10 cellular contexts compared by ENCODE assay signal in genomic region chr11:35180311-35181233, GRCh38. TPM values are rescaled to one million over a fixed set of nuclear protein-coding genes. Genes with fewer than 3 reads are reported as not detected.
DNase-seq lines count a peak whose midpoint lies in the region; TF ChIP-seq lines count a peak whose summit lies in the region.
"Had no signal": no experiment of that assay in that cellular context is flagged by ENCODE, and none has a peak within 500 bp of the region (broad histone marks: within the 10 kb centered on the region; RNA-seq: fewer than 3 reads in every experiment).

No MANE protein-coding gene starts in this region.

- H3K36me3 Mint-ChIP-seq in activated CD4-positive, alpha-beta T cell treated with anti-CD3 and anti-CD28 coated beads, Interleukin-2, amount 10 ng/mL, durations not matched to agents 24 days and 14 days (ENCODE audit: low read depth) = peaks cover 81% of the 10 kb centered on the region

- peak; percentile 54 for DNase-seq in activated CD4-positive, alpha-beta T cell treated with anti-CD3 and anti-CD28 coated beads, Interleukin-2, amount 10 ng/mL, durations not matched to agents 24 days and 14 days
- DNase-seq in activated CD4-positive, alpha-beta T cell treated with anti-CD3 and anti-CD28 coated beads, Interleukin-2, amount 50 U/mL, for 1 hour = no peak
- DNase-seq in SJSA1 (ENCODE audit: low read depth in 1 of 2, low spot score in 2 of 2) (peak; percentile 60 to 87), fibroblast of mammary gland (ENCODE audit: low read depth) (peak; percentile 53), DMS79 treated with DMSO at 0.1 percent for 48 hours (lab: John Stamatoyannopoulos, UW) (no peak), occipital lobe (lab: John Stamatoyannopoulos, UW) (no peak), RWPE1 (ENCODE audit: low spot score) (no peak)
- DNase-seq: ACHN; NK-92 treated with Interleukin-12 subunit alpha and Interleukin-12 subunit beta, amount 100 ng/mL, for 24 hours had no signal

- no peak overlapping the region for H3K27ac Mint-ChIP-seq in activated CD4-positive, alpha-beta T cell treated with anti-CD3 and anti-CD28 coated beads, Interleukin-2, amount 10 ng/mL, durations not matched to agents 24 days and 14 days

- H3K4me1 ChIP-seq in SJSA1 (replicated peaks) (peaks cover 56% of the 10 kb centered on the region), stomach smooth muscle (ENCODE audit: control insufficient read depth, insufficient read depth, low read length) (peaks cover 18% of the 10 kb centered on the region)

- no peak overlapping the region for H3K4me3 ChIP-seq in SJSA1
- no peak overlapping the region for H3K4me3 ChIP-seq in fibroblast of mammary gland (ENCODE audit: control insufficient read depth, low read depth, low read length)
- no peak overlapping the region for H3K4me3 ChIP-seq in stomach smooth muscle (ENCODE audit: low read length in 2 of 2)

- no peak for TF ChIP-seq CTCF in fibroblast of mammary gland (conservative IDR thresholded peaks at IDR 0.05; ENCODE audit: control insufficient read depth, insufficient read depth, low read depth, low read length)
- no peak for TF ChIP-seq CTCF in RWPE1 (conservative IDR thresholded peaks at IDR 0.05; ENCODE audit: low read depth)

- H3K9me3 ChIP-seq in SJSA1 (replicated peaks) = no peaks in the 10 kb centered on the region
- H3K9me3 ChIP-seq in stomach smooth muscle (ENCODE audit: control insufficient read depth in 2 of 2, low read length in 2 of 2) = no peaks in the 10 kb centered on the region

- CTCF ChIA-PET in RWPE1 (lab: Yijun Ruan, JAX) = interaction anchor here (1.2 to 1.6 kb wide), 2 partner anchors 11 to 19 kb away, joined by 3 read pairs; no protein-coding TSS in a partner anchor

- H3K9ac ChIP-seq in stomach smooth muscle (ENCODE audit: low read length in 2 of 2) = no peak overlapping the region

- H3K36me3 ChIP-seq in SJSA1 (peaks cover 87% of the 10 kb centered on the region), stomach smooth muscle (ENCODE audit: control insufficient read depth in 2 of 2, insufficient read depth in 2 of 2, low read length in 2 of 2) (peaks cover 42 to 48% of the 10 kb centered on the region in 2 donors)

- H3K4me3 Mint-ChIP-seq in activated CD4-positive, alpha-beta T cell treated with anti-CD3 and anti-CD28 coated beads, Interleukin-2, amount 10 ng/mL, durations not matched to agents 24 days and 14 days = peak overlapping the region; percentile 58

- H3K4me1 Mint-ChIP-seq in activated CD4-positive, alpha-beta T cell treated with anti-CD3 and anti-CD28 coated beads, Interleukin-2, amount 10 ng/mL, durations not matched to agents 24 days and 14 days = peaks cover 73% of the 10 kb centered on the region

- intact Hi-C loops in activated CD4-positive, alpha-beta T cell treated with anti-CD3 and anti-CD28 coated beads, Interleukin-2, amount 10 ng/mL, durations not matched to agents 24 days and 14 days (cut with micrococcal nuclease) = no loop called here

- H3K27me3 Mint-ChIP-seq in activated CD4-positive, alpha-beta T cell treated with anti-CD3 and anti-CD28 coated beads, Interleukin-2, amount 10 ng/mL, durations not matched to agents 24 days and 14 days = no peaks in the 10 kb centered on the region

- H3K27me3 ChIP-seq in SJSA1 (replicated peaks) = no peaks in the 10 kb centered on the region
- H3K27me3 ChIP-seq in stomach smooth muscle (ENCODE audit: control insufficient read depth in 1 of 2, insufficient read depth in 2 of 2, low read length in 2 of 2) = no peaks in the 10 kb centered on the region

- H3K9me3 Mint-ChIP-seq in activated CD4-positive, alpha-beta T cell treated with anti-CD3 and anti-CD28 coated beads, Interleukin-2, amount 10 ng/mL, durations not matched to agents 24 days and 14 days = no peaks in the 10 kb centered on the region

- H3K27ac ChIP-seq in SJSA1 (peak overlapping the region; percentile 69), stomach smooth muscle (ENCODE audit: low read length) (peak overlapping the region; percentile 24), RWPE1 (no peak overlapping the region)

- POLR2A ChIA-PET in RWPE1 (lab: Yijun Ruan, JAX; ENCODE audit: low non-redundant PET) = no interaction called here

RNA-seq across cellular contexts. Expression of gene CD44, which starts 41.6 kb away (rescaled TPM):
- total RNA-seq in activated CD4-positive, alpha-beta T cell treated with anti-CD3 and anti-CD28 coated beads, Interleukin-2, amount 10 ng/mL, durations not matched to agents 24 days and 14 days = 488 and 489 TPM in 2 replicates
- total RNA-seq in SJSA1 (2014; rRNA removed; shearing (Covaris generic)) = 102 and 121 TPM in 2 replicates
- 6.2 TPM for total RNA-seq in occipital lobe

Comparison
In these comparisons a context has a peak if more than half of its experiments do, and no peak if none do; other contexts are left out.
1. DNase-seq: peak in activated CD4-positive, alpha-beta T cell treated with anti-CD3 and anti-CD28 coated beads, Interleukin-2, amount 10 ng/mL, durations not matched to agents 24 days and 14 days (single experiment), SJSA1 (2 of 2) and fibroblast of mammary gland (single experiment); none in activated CD4-positive, alpha-beta T cell treated with anti-CD3 and anti-CD28 coated beads, Interleukin-2, amount 50 U/mL, for 1 hour (single experiment), DMS79 treated with DMSO at 0.1 percent for 48 hours (single experiment), occipital lobe (single experiment) and RWPE1 (single experiment).
2. RNA of gene CD44, which starts 41.6 kb away (total RNA-seq): 488 to 489 TPM in activated CD4-positive, alpha-beta T cell treated with anti-CD3 and anti-CD28 coated beads, Interleukin-2, amount 10 ng/mL, durations not matched to agents 24 days and 14 days and 102 to 121 TPM in SJSA1; 6.2 TPM in occipital lobe (single experiment); every median in the first group is over 10 times any median in the second.